ENCODE assay signal across 20 cellular contexts in the genomic region with DNA sequence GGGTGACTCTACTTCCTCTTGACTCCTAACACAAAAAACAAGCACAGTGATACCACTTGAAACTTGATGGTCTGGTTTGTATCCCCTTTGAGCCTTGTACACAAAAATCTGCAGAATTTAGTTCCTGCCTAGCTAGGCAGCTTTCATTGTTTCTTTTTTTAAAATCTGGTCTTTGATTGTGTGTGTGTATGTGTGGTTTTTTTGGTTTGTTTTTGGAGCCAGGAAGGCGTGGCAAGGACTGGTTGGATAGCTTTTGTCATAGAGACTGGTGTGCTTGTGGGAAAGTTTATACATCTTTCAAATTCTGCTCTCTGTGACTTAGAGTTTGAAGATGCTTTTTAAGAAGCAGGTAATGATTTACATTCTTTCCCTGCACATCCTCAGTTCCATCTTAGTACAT.
DNase-seq lines count a peak whose midpoint lies in the region; ATAC-seq and TF ChIP-seq lines count a peak whose summit lies in the region.
"Had no signal": no experiment of that assay in that cellular context is flagged by ENCODE, and none has a peak within 500 bp of the region (broad histone marks: within the 10 kb centered on the region; RNA-seq: fewer than 3 reads in every experiment).

No MANE protein-coding gene starts in this region.

- peaks cover 37% of the 10 kb centered on the region for H3K4me1 Mint-ChIP-seq in activated naive CD8-positive, alpha-beta T cell treated with anti-CD3 and anti-CD28 coated beads, Interleukin-2, amount 10 ng/mL, durations not matched to agents 7 days and 5 days
- H3K4me1 Mint-ChIP-seq in activated naive CD8-positive, alpha-beta T cell treated with anti-CD3 and anti-CD28 coated beads for 36 hours, result peaks cover 45% of the 10 kb centered on the region

- H3K27ac ChIP-seq in VCaP (peak overlapping the region; percentile 99), vagina (peak overlapping the region; percentile 89)
- H3K27ac ChIP-seq: A549, GM23248, HL-60 had no signal

- no peak for ATAC-seq in activated naive CD8-positive, alpha-beta T cell treated with anti-CD3 and anti-CD28 coated beads, Interleukin-2, amount 10 ng/mL, durations not matched to agents 7 days and 5 days (ENCODE audit: low read depth)
- no peak for ATAC-seq in HG02642 (IDR thresholded peaks at IDR 0.05; ENCODE audit: poor library complexity, unreplicated experiment)
- ATAC-seq in HG02852 (IDR thresholded peaks at IDR 0.05; ENCODE audit: unreplicated experiment), result no peak
- ATAC-seq: A549, HCT116 had no signal

- H3K4me3 Mint-ChIP-seq in activated naive CD8-positive, alpha-beta T cell treated with anti-CD3 and anti-CD28 coated beads, Interleukin-2, amount 10 ng/mL, durations not matched to agents 7 days and 5 days, result no peak overlapping the region
- H3K4me3 Mint-ChIP-seq in activated naive CD8-positive, alpha-beta T cell treated with anti-CD3 and anti-CD28 coated beads for 36 hours, result no peak overlapping the region

- H3K9me3 ChIP-seq in vagina, result no peaks in the 10 kb centered on the region

- no peaks in the 10 kb centered on the region for H3K27me3 ChIP-seq in vagina

- H3K36me3 ChIP-seq in vagina, result no peaks in the 10 kb centered on the region

- H3K27me3 Mint-ChIP-seq in activated naive CD8-positive, alpha-beta T cell treated with anti-CD3 and anti-CD28 coated beads, Interleukin-2, amount 10 ng/mL, durations not matched to agents 7 days and 5 days, result no peaks in the 10 kb centered on the region
- H3K27me3 Mint-ChIP-seq in activated naive CD8-positive, alpha-beta T cell treated with anti-CD3 and anti-CD28 coated beads for 36 hours, result no peaks in the 10 kb centered on the region

- intact Hi-C loops in vagina (cut with DNase I), result no loop called here

- peaks cover 73% of the 10 kb centered on the region for H3K4me1 ChIP-seq in vagina

- H3K36me3 Mint-ChIP-seq in activated naive CD8-positive, alpha-beta T cell treated with anti-CD3 and anti-CD28 coated beads, Interleukin-2, amount 10 ng/mL, durations not matched to agents 7 days and 5 days, result peaks cover 11% of the 10 kb centered on the region
- peaks cover 9% of the 10 kb centered on the region for H3K36me3 Mint-ChIP-seq in activated naive CD8-positive, alpha-beta T cell treated with anti-CD3 and anti-CD28 coated beads for 36 hours
- H3K36me3 Mint-ChIP-seq: CD4-positive, CD25-positive, alpha-beta regulatory T cell had no signal

- POLR2A ChIA-PET in activated naive CD8-positive, alpha-beta T cell treated with anti-CD3 and anti-CD28 coated beads, Interleukin-2, amount 10 ng/mL, durations not matched to agents 7 days and 5 days (lab: Charles Lee), result interaction anchor here (0.7 kb wide), 1 partner anchor 1001 kb away, joined by 4 read pairs; no protein-coding TSS in a partner anchor

- TF ChIP-seq POLR2A in vagina (IDR thresholded peaks at IDR 0.05), result no peak

- H3K9me3 Mint-ChIP-seq in activated naive CD8-positive, alpha-beta T cell treated with anti-CD3 and anti-CD28 coated beads, Interleukin-2, amount 10 ng/mL, durations not matched to agents 7 days and 5 days, result peaks cover 13% of the 10 kb centered on the region
- peaks cover 15% of the 10 kb centered on the region for H3K9me3 Mint-ChIP-seq in activated naive CD8-positive, alpha-beta T cell treated with anti-CD3 and anti-CD28 coated beads for 36 hours

- peak overlapping the region; percentile 27 for H3K27ac Mint-ChIP-seq in activated naive CD8-positive, alpha-beta T cell treated with anti-CD3 and anti-CD28 coated beads, Interleukin-2, amount 10 ng/mL, durations not matched to agents 7 days and 5 days
- H3K27ac Mint-ChIP-seq in activated naive CD8-positive, alpha-beta T cell treated with anti-CD3 and anti-CD28 coated beads for 36 hours, result no peak overlapping the region
- H3K27ac Mint-ChIP-seq: CD4-positive, CD25-positive, alpha-beta regulatory T cell had no signal

- no peak for DNase-seq in activated naive CD8-positive, alpha-beta T cell treated with anti-CD3 and anti-CD28 coated beads, Interleukin-2, amount 10 ng/mL, durations not matched to agents 7 days and 5 days
- no peak for DNase-seq in activated naive CD8-positive, alpha-beta T cell treated with anti-CD3 and anti-CD28 coated beads for 36 hours
- peak; percentile 64 for DNase-seq in myocyte (ENCODE audit: low read depth)
- DNase-seq in vagina (ENCODE audit: extremely low spot score in 2 of 2), result no peak
- no peak for DNase-seq in NCI-H1417 (lab: John Stamatoyannopoulos, UW)
- DNase-seq: AML-193; CD4-positive, CD25-positive, alpha-beta regulatory T cell; DND-41; GDM1; GM23248; NCI-H1048; NCI-H1694; NCI-H748 treated with DMSO at 0.1 percent for 48 hours; Right ventricle myocardium superior had no signal

- TF ChIP-seq CTCF in VCaP (conservative IDR thresholded peaks at IDR 0.05) (no peak), vagina (IDR thresholded peaks at IDR 0.05) (no peak)

- H3K4me3 ChIP-seq in vagina, result no peak overlapping the region
- H3K4me3 ChIP-seq: A549, GM23248 had no signal
